1 cellular context compared by ENCODE assay signal in the genomic region with DNA sequence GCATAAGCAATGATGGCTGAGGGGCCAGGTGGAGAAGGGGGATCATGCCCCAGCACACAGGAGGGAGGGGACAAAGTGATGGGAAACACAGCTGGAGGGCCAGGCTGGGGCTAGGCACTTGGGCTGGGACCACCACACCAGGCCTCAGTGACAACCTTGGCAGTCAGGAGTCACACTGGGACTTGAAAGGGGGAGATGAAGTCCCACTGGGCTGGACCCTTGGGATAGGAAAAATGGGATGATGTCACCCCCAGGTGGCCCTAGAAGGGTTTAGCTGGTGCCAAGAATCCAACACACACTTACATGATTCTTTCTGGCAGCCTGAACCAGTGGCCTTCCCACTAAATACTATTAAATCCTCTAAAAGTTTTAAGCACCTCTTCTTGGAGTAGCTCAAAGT.
TF ChIP-seq lines count a peak whose summit lies in the region.

No MANE protein-coding gene starts in this region.

TF ChIP-seq in H1, 55 proteins besides CTCF, POLR2A, EP300 and RAD21:
- TF ChIP-seq RXRA (IDR thresholded peaks at IDR 0.05; ENCODE audit: insufficient read depth, low read depth, low read length) = no peak
- TF ChIP-seq BRCA1 (IDR thresholded peaks at IDR 0.05; ENCODE audit: low read depth, low read length) = no peak
- no peak for TF ChIP-seq CTBP2 (IDR thresholded peaks at IDR 0.05; ENCODE audit: borderline replicate concordance, insufficient read depth, insufficient read length, low read length)
- TF ChIP-seq NRF1 (IDR thresholded peaks at IDR 0.05; ENCODE audit: low read depth, low read length) = no peak
- TF ChIP-seq JUN (IDR thresholded peaks at IDR 0.05; ENCODE audit: low read depth, low read length) = no peak
- no peak for TF ChIP-seq RBBP5 (IDR thresholded peaks at IDR 0.05; ENCODE audit: borderline replicate concordance, low read depth, low read length)
- TF ChIP-seq GABPA (IDR thresholded peaks at IDR 0.05; ENCODE audit: borderline replicate concordance, insufficient read depth, low read length) = no peak
- no peak for TF ChIP-seq TCF12 (IDR thresholded peaks at IDR 0.05; ENCODE audit: low read depth, low read length)
- TF ChIP-seq TEAD4 (IDR thresholded peaks at IDR 0.05; ENCODE audit: low read depth, low read length) = no peak
- no peak for TF ChIP-seq POU5F1 (IDR thresholded peaks at IDR 0.05; ENCODE audit: low read depth, low read length)
